Comparison of ENCODE assay signal across 10 cellular contexts in the genomic region with DNA sequence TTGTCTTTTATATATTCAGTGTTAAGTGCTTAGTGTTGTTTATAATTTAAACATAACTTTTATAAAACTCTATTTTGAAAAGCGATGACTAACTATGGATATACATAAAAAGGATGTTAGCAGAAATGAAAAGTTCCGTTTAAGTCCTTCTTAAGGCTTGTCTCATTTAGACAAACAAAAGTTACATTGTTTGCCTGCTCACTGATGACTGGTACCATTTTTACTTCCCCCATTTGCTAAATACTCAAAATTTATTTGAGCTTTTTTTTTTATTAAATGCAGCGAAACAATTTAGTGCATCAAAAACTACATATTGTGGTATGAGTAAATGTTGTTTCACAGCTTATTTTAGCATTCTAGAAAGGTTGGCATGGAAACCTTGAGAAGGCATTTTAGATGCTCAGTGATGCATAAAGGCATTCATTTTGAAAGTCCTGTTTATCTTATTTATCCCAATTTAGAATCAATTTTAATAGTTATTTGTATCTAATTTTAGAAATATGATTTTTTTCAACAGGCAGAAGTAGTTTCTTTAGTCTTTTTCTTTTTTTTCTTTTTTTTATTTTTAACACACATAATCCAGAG.
DNase-seq lines count a peak whose midpoint lies in the region; ATAC-seq, FAIRE-seq and TF ChIP-seq lines count a peak whose summit lies in the region.
"Had no signal": no experiment of that assay in that cellular context is flagged by ENCODE, and none has a peak within 500 bp of the region (broad histone marks: within the 10 kb centered on the region; RNA-seq: fewer than 3 reads in every experiment).

No MANE protein-coding gene starts in this region.

- peaks cover 27 to 31% of the 10 kb centered on the region in 2 donors for H3K4me1 ChIP-seq in thyroid gland
- H3K4me1 ChIP-seq in PC-9 (replicated peaks; ENCODE audit: insufficient read depth): peaks cover 11% of the 10 kb centered on the region; the same call in 1 of the 2 replicates

- H3K27me3 ChIP-seq in thyroid gland (no peaks in the 10 kb centered on the region), PC-9 (ENCODE audit: insufficient read depth, low read depth) (no peaks in the 10 kb centered on the region)

- no TSS peak for BruUV-seq in PC-9 (replicated peaks; lab: Mats Ljungman, UMichigan)

- H2AFZ ChIP-seq in PC-9: no peak overlapping the region

- DNase-seq in NCI-H748 (lab: John Stamatoyannopoulos, UW; ENCODE audit: unreplicated experiment): peak; percentile 53
- no peak for DNase-seq in NCI-H748 treated with DMSO at 0.1 percent for 48 hours (lab: John Stamatoyannopoulos, UW)
- DNase-seq in RCC 7860 (ENCODE audit: low spot score): peak; percentile 36
- no peak for DNase-seq in thyroid gland
- no peak for DNase-seq in PC-9
- DNase-seq in posterior vena cava (ENCODE audit: low spot score): no peak
- DNase-seq in NCI-H187 (lab: John Stamatoyannopoulos, UW): no peak
- DNase-seq: activated CD8-positive, alpha-beta T cell treated with anti-CD3 and anti-CD28 coated beads for 36 hours; cerebellar nuclear complex had no signal

- no peak for TF ChIP-seq POLR2A in thyroid gland (IDR thresholded peaks at IDR 0.05)

- H3F3A ChIP-seq in PC-9 (ENCODE audit: insufficient read depth, low read depth): no peaks in the 10 kb centered on the region

- H3K9me3 ChIP-seq in thyroid gland: no peaks in the 10 kb centered on the region
- no peaks in the 10 kb centered on the region for H3K9me3 ChIP-seq in PC-9 (ENCODE audit: insufficient read depth, low read depth)

- H3K27ac ChIP-seq in thyroid gland: peak overlapping the region; percentile 20 to 67 (median 36)
- no peak overlapping the region for H3K27ac ChIP-seq in PC-9

- peak; percentile 56 for ATAC-seq in HG02938 (IDR thresholded peaks at IDR 0.05; ENCODE audit: unreplicated experiment)
- ATAC-seq: activated CD8-positive, alpha-beta T cell treated with anti-CD3 and anti-CD28 coated beads for 36 hours had no signal

- intact Hi-C loops in thyroid gland (cut with DNase I) (no loop called here), PC-9 (cut with micrococcal nuclease; ENCODE audit: unreplicated experiment) (no loop called here), posterior vena cava (cut with DNase I) (no loop called here)

- CTCF ChIA-PET in PC-9 (lab: Charles Lee): no interaction called here

- H3K9me2 ChIP-seq in PC-9 (ENCODE audit: insufficient read depth): no peaks in the 10 kb centered on the region; the same call in 1 of the 2 replicates

- POLR2A ChIA-PET in PC-9 (lab: Charles Lee; ENCODE audit: unreplicated experiment): no interaction called here

- H3K79me2 ChIP-seq in PC-9 (ENCODE audit: low read depth): no peaks in the 10 kb centered on the region

- no peaks in the 10 kb centered on the region for H3K36me3 ChIP-seq in thyroid gland
- H3K36me3 ChIP-seq in PC-9 (ENCODE audit: low read depth): no peaks in the 10 kb centered on the region

- no peak overlapping the region for H3K4me2 ChIP-seq in PC-9

- peak; percentile 72 for FAIRE-seq in RCC 7860 (lab: Jason Lieb, UNC)

- no peaks in the 10 kb centered on the region for H4K20me1 ChIP-seq in PC-9 (ENCODE audit: insufficient read depth)

- 67 to 71% methylated on average over 3 of the region's 3 CpGs for WGBS in thyroid gland, 2 donors

- TF ChIP-seq CTCF in thyroid gland (IDR thresholded peaks at IDR 0.05): no peak
- no peak for TF ChIP-seq CTCF in PC-9 (conservative IDR thresholded peaks at IDR 0.05)

- H3K4me3 ChIP-seq in thyroid gland (replicated peaks in 1 of 3): no peak overlapping the region
- no peak overlapping the region for H3K4me3 ChIP-seq in PC-9

Comparison
In these comparisons a context has a peak if more than half of its experiments do, and no peak if none do; other contexts are left out.
1. DNase-seq: peak in NCI-H748 (single experiment) and RCC 7860 (single experiment); none in NCI-H748 treated with DMSO at 0.1 percent for 48 hours (single experiment), thyroid gland (0 of 2), PC-9 (0 of 2), posterior vena cava (single experiment) and NCI-H187 (0 of 2).